Comparison of ENCODE assay signal across 9 cellular contexts in genomic region chr22:26429458-26430238, GRCh38. TPM values are rescaled to one million over a fixed set of nuclear protein-coding genes. Genes with fewer than 3 reads are reported as not detected.
DNase-seq lines count a peak whose midpoint lies in the region; ATAC-seq, FAIRE-seq and TF ChIP-seq lines count a peak whose summit lies in the region.
"Had no signal": no experiment of that assay in that cellular context is flagged by ENCODE, and none has a peak within 500 bp of the region (broad histone marks: within the 10 kb centered on the region; RNA-seq: fewer than 3 reads in every experiment).

No MANE protein-coding gene starts in this region.

- H3K9me3 Mint-ChIP-seq in memory B cell = no peaks in the 10 kb centered on the region

- POLR2A ChIA-PET in GM12878 (lab: Charles Lee) = interaction anchor here (0.6 to 2.5 kb wide), 5 partner anchors 12 to 244 kb away, joined by 3 to 18 read pairs (median 7); partner anchors contain the start of genes HPS4 and SRRD

- DNase-seq in GM12878 (ENCODE audit: low read depth, low spot score) (no peak), memory B cell (ENCODE audit: low spot score in 2 of 2) (peak in 1 of 2 donors; percentile 18), uterus (peak in 1 of 2 donors; percentile 19), DMS153 (lab: John Stamatoyannopoulos, UW) (no peak)
- DNase-seq in central memory CD4-positive, alpha-beta T cell = no peak

- CTCF ChIA-PET in GM12878 (lab: Yijun Ruan, JAX) = interaction anchor here (0.7 to 3.2 kb wide), 9 partner anchors 12 to 243 kb away, joined by 3 to 26 read pairs (median 5); no protein-coding TSS in a partner anchor

- peak overlapping the region; percentile 18; the same call in 1 of the 2 replicates for H3K9ac ChIP-seq in HUES48 (ENCODE audit: low read depth, low read length)
- peak overlapping the region; percentile 74 for H3K9ac ChIP-seq in GM12878 (ENCODE audit: control insufficient read depth, insufficient read depth, low read length)

- H3K4me3 ChIP-seq in ACC112 (ENCODE audit: low read depth, low read length) (peak overlapping the region; percentile 64), HUES48 (ENCODE audit: low read depth, low read length) (peak overlapping the region; percentile 78), GM12878 (peak overlapping the region; percentile 92), uterus (peak overlapping the region; percentile 39 to 57)

- no peaks in the 10 kb centered on the region for H4K20me1 ChIP-seq in GM12878 (ENCODE audit: control insufficient read depth, insufficient read depth)

- H3K36me3 ChIP-seq in ACC112 (ENCODE audit: insufficient read depth, low read length) (no peaks in the 10 kb centered on the region), HUES48 (ENCODE audit: control insufficient read depth, insufficient read depth, low read length) (peaks cover 10% of the 10 kb centered on the region), GM12878 (ENCODE audit: control insufficient read depth in 2 of 2, insufficient read depth in 2 of 2, low read length in 1 of 2) (peaks cover 0 to 8% of the 10 kb centered on the region in 2 experiments; a peak in 2 of 4 replicates), uterus (no peaks in the 10 kb centered on the region)

- no peaks in the 10 kb centered on the region for H3K36me3 Mint-ChIP-seq in memory B cell

- in situ Hi-C loops in GM12878 (cut with MboI) = no loop called here

- H2AFZ ChIP-seq in ACC112 (ENCODE audit: low read length, unreplicated experiment) (no peak overlapping the region), GM12878 (ENCODE audit: control insufficient read depth, low read depth, low read length) (peak overlapping the region; percentile 43; the same call in 1 of the 2 replicates)

- SMC1A ChIA-PET in GM12878 (lab: Charles Lee; ENCODE audit: uncharacterized antibody, unreplicated experiment) = interaction anchor here (0.7 to 2.6 kb wide), 9 partner anchors 10 to 244 kb away, joined by 3 to 16 read pairs (median 5); no protein-coding TSS in a partner anchor

- peak overlapping the region; percentile 92 for H3K27ac Mint-ChIP-seq in memory B cell

- RAD21 ChIA-PET in GM12878 (lab: Charles Lee; ENCODE audit: unreplicated experiment) = interaction anchor here (1.0 to 2.2 kb wide), 6 partner anchors 11 to 243 kb away, joined by 3 to 10 read pairs (median 6); no protein-coding TSS in a partner anchor

- H3K9me3 ChIP-seq in HUES48 (ENCODE audit: control insufficient read depth, insufficient read depth, low read length) (no peaks in the 10 kb centered on the region), GM12878 (replicated peaks; ENCODE audit: control insufficient read depth, insufficient read depth, low read length) (no peaks in the 10 kb centered on the region), uterus (no peaks in the 10 kb centered on the region)

- BruUV-seq in GM12878 (replicated peaks; lab: Mats Ljungman, UMichigan) = no TSS peak

- intact Hi-C loops in GM12878 (cut with micrococcal nuclease; ENCODE audit: unreplicated experiment) = loop anchor here (5.0 kb wide), 1 partner anchor 53 kb away; the partner anchor contains the start of genes HPS4 and SRRD
- intact Hi-C loops in uterus (cut with DNase I; ENCODE audit: low total_unique reads) = no loop called here

- TF ChIP-seq POLR2A in GM12878 (IDR thresholded peaks at IDR 0.05; ENCODE audit: low read depth, low read length) (no peak), uterus (IDR thresholded peaks at IDR 0.05) (no peak)

- H3K4me3 Mint-ChIP-seq in memory B cell = peak overlapping the region; percentile 97

- ATAC-seq in GM19324 (IDR thresholded peaks at IDR 0.05; ENCODE audit: low FRiP score, unreplicated experiment) = peak; percentile 16
- no peak for ATAC-seq in GM12878
- peak; percentile 1 for ATAC-seq in memory B cell (ENCODE audit: low read depth)

- TF ChIP-seq CTCF in GM12878 (IDR thresholded peaks at IDR 0.05 in 2 of 3, conservative IDR thresholded peaks at IDR 0.05 in 1 of 3; ENCODE audit: control insufficient read depth in 2 of 3, extremely low read depth in 1 of 3, insufficient read depth in 1 of 3, low read depth in 3 of 3, low read length in 3 of 3) = no peak
- TF ChIP-seq CTCF in uterus (IDR thresholded peaks at IDR 0.05) = no peak

- H3K4me2 ChIP-seq in GM12878 (ENCODE audit: control insufficient read depth, insufficient read depth) = peak overlapping the region; percentile 97

- H3K4me1 Mint-ChIP-seq in memory B cell = peaks cover 44% of the 10 kb centered on the region

- WGBS in GM12878 (ENCODE audit: insufficient coverage, insufficient replicate concordance, low lambda C conversion rate, missing lambda C conversion rate) = 0% methylated on average over 14 of the region's 50 CpGs

- H3K27me3 ChIP-seq in ACC112 (ENCODE audit: insufficient read depth, low read length) (peaks cover 11% of the 10 kb centered on the region), HUES48 (ENCODE audit: control insufficient read depth, insufficient read depth, low read length) (peaks cover 21% of the 10 kb centered on the region), GM12878 (replicated peaks in 1 of 2; ENCODE audit: control insufficient read depth in 2 of 2, insufficient read depth in 2 of 2, low read length in 1 of 2) (no peaks in the 10 kb centered on the region), uterus (no peaks in the 10 kb centered on the region)

- no peak overlapping the region for H3K27ac ChIP-seq in ACC112 (ENCODE audit: low read depth, low read length)
- no peak overlapping the region for H3K27ac ChIP-seq in HUES48 (ENCODE audit: low read depth, low read length)
- peak overlapping the region; percentile 41 for H3K27ac ChIP-seq in GM12878 (ENCODE audit: control insufficient read depth, insufficient read depth)
- no peak overlapping the region for H3K27ac ChIP-seq in uterus

- no peak for FAIRE-seq in GM12878 (lab: Jason Lieb, UNC)
- FAIRE-seq: frontal cortex had no signal

- no peak for TF ChIP-seq RAD21 in GM12878 (IDR thresholded peaks at IDR 0.05; ENCODE audit: insufficient read depth, low read depth, low read length)

- no peaks in the 10 kb centered on the region for H3K79me2 ChIP-seq in ACC112 (ENCODE audit: control insufficient read depth, insufficient read depth, low read length, unreplicated experiment)
- peaks cover 27% of the 10 kb centered on the region for H3K79me2 ChIP-seq in GM12878 (ENCODE audit: control insufficient read depth, insufficient read depth, low read length)

- no peak for TF ChIP-seq EP300 in GM12878 (IDR thresholded peaks at IDR 0.05; ENCODE audit: borderline replicate concordance in 1 of 2, control insufficient read depth in 1 of 2, low read depth in 2 of 2, low read length in 2 of 2)

- H3K27me3 Mint-ChIP-seq in memory B cell = no peaks in the 10 kb centered on the region

- peaks cover 4% of the 10 kb centered on the region for H3K4me1 ChIP-seq in ACC112 (ENCODE audit: control insufficient read depth, insufficient read depth, low read length, unreplicated experiment)
- peaks cover 9% of the 10 kb centered on the region; the same call in 1 of the 2 replicates for H3K4me1 ChIP-seq in HUES48 (ENCODE audit: control insufficient read depth, insufficient read depth, low read length)
- peaks cover 36% of the 10 kb centered on the region for H3K4me1 ChIP-seq in GM12878 (ENCODE audit: control insufficient read depth, insufficient read depth, low read length)
- no peaks in the 10 kb centered on the region for H3K4me1 ChIP-seq in uterus

RNA-seq across cellular contexts. Expression of gene ASPHD2, which starts 0.6 kb away (rescaled TPM):
- 8.5 and 10.4 TPM in 2 replicates for total RNA-seq in GM12878 (2013; cell fraction: nucleolus; rRNA removed)
- total RNA-seq in GM12878 (2014; rRNA removed) = 10.4 and 10.8 TPM in 2 replicates
- 5.0 and 5.3 TPM in 2 replicates for total RNA-seq in GM12878 (2014; rRNA removed; fragmentation: Illumina TruSeq; extraction: Trizol)
- 10.6 TPM in 2 replicates for total RNA-seq in GM12878 (2021)
- 2.3 TPM for polyA plus RNA-seq in GM12878 (2011; ENCODE audit: low read depth)
- polyA plus RNA-seq in GM12878 (2011; rRNA removed) = 6.2 and 7.7 TPM in 2 replicates
- polyA plus RNA-seq in GM12878 (2011; cell fraction: cytosol; rRNA removed) = 7.7 and 8.5 TPM in 2 replicates
- 6.9 and 7.5 TPM in 2 replicates for polyA plus RNA-seq in GM12878 (2011; cell fraction: nucleus; rRNA removed)
- 3.4 and 4.4 TPM in 2 replicates for polyA plus RNA-seq in GM12878 (2012)
- polyA plus RNA-seq in GM12878 (2014; fragmentation: Illumina TruSeq; extraction: Trizol) = 3.5 and 5.1 TPM in 2 replicates
- 1 to 10 TPM; 1.6 to 2.3 TPM for polyA plus RNA-seq in GM12878 (2014; fragmentation: Nextera tagmentation; extraction: Ambion mirVana)
- polyA plus RNA-seq in GM12878 (2014; rRNA removed) = 9.0 TPM in 2 replicates
- 1 to 10 TPM; 1.6 to 3.2 TPM for polyA plus RNA-seq in GM12878 (2016; fragmentation: Nextera tagmentation; extraction: Ambion mirVana)
- polyA minus RNA-seq in GM12878 (2011; rRNA and poly(A)+ RNA removed) = 10.2 and 15.7 TPM in 2 replicates
- polyA minus RNA-seq in GM12878 (2011; cell fraction: cytosol; rRNA and poly(A)+ RNA removed) = 3.7 and 5.5 TPM in 2 replicates
- 4.5 and 6.3 TPM in 2 replicates for polyA minus RNA-seq in GM12878 (2011; cell fraction: nucleus; rRNA and poly(A)+ RNA removed)
- 1 to 10 TPM in 1 of 4 donors, under 1 TPM in 1, not detected in 2; 0.83 to 1.8 TPM for total RNA-seq in uterus

RNA-seq across cellular contexts. Expression of gene HPS4, which starts 53.9 kb away (rescaled TPM):
- 182 and 200 TPM in 2 replicates for total RNA-seq in GM12878 (2013; cell fraction: nucleolus; rRNA removed)
- total RNA-seq in GM12878 (2014; rRNA removed) = 36.7 and 38.5 TPM in 2 replicates
- total RNA-seq in GM12878 (2014; rRNA removed; fragmentation: Illumina TruSeq; extraction: Trizol) = 24.2 and 25.7 TPM in 2 replicates
- 34.2 and 35.2 TPM in 2 replicates for total RNA-seq in GM12878 (2021)
- polyA plus RNA-seq in GM12878 (2011; ENCODE audit: low read depth) = 19.5 TPM
- polyA plus RNA-seq in GM12878 (2011; rRNA removed) = 36.5 and 52.5 TPM in 2 replicates
- 35.8 and 37.7 TPM in 2 replicates for polyA plus RNA-seq in GM12878 (2011; cell fraction: cytosol; rRNA removed)
- 119 and 130 TPM in 2 replicates for polyA plus RNA-seq in GM12878 (2011; cell fraction: nucleus; rRNA removed)
- polyA plus RNA-seq in GM12878 (2012) = 26.4 and 30.0 TPM in 2 replicates
- 27.3 and 31.1 TPM in 2 replicates for polyA plus RNA-seq in GM12878 (2014; fragmentation: Illumina TruSeq; extraction: Trizol)
- 10 to 100 TPM; 11.7 to 12.3 TPM for polyA plus RNA-seq in GM12878 (2014; fragmentation: Nextera tagmentation; extraction: Ambion mirVana)
- 32.4 and 34.4 TPM in 2 replicates for polyA plus RNA-seq in GM12878 (2014; rRNA removed)
- polyA plus RNA-seq in GM12878 (2016; fragmentation: Nextera tagmentation; extraction: Ambion mirVana) = 10 to 100 TPM; 28.7 to 30.5 TPM
- polyA minus RNA-seq in GM12878 (2011; rRNA and poly(A)+ RNA removed) = 40.2 and 41.4 TPM in 2 replicates
- 14.2 and 15.0 TPM in 2 replicates for polyA minus RNA-seq in GM12878 (2011; cell fraction: cytosol; rRNA and poly(A)+ RNA removed)
- polyA minus RNA-seq in GM12878 (2011; cell fraction: nucleus; rRNA and poly(A)+ RNA removed) = 43.3 and 49.2 TPM in 2 replicates
- 10 to 100 TPM; 23.5 to 65.6 (median 43.5) TPM for total RNA-seq in uterus

RNA-seq across cellular contexts. Expression of gene SRRD, which starts 54.0 kb away (rescaled TPM):
- 14.9 and 17.6 TPM in 2 replicates for total RNA-seq in GM12878 (2013; cell fraction: nucleolus; rRNA removed)
- total RNA-seq in GM12878 (2014; rRNA removed) (17.2 and 17.7 TPM in 2 replicates), GM12878 (2014; rRNA removed; fragmentation: Illumina TruSeq; extraction: Trizol) (21.2 and 26.4 TPM in 2 replicates), GM12878 (2021) (27.5 and 32.9 TPM in 2 replicates), uterus (10 to 100 TPM in 2 of 4 donors, 1 to 10 TPM in 2; 5.3 to 20.1 (median 13.9) TPM)
- polyA plus RNA-seq in GM12878 (2011; ENCODE audit: low read depth) = 9.4 TPM
- polyA plus RNA-seq in GM12878 (2011; rRNA removed) (50.5 and 55.9 TPM in 2 replicates), GM12878 (2014; fragmentation: Illumina TruSeq; extraction: Trizol) (31.5 and 41.6 TPM in 2 replicates), GM12878 (2014; fragmentation: Nextera tagmentation; extraction: Ambion mirVana) (10 to 100 TPM in 1 of 2 experiments, 1 to 10 TPM in 1; 4.1 to 15.4 TPM), GM12878 (2014; rRNA removed) (22.3 and 27.4 TPM in 2 replicates), GM12878 (2016; fragmentation: Nextera tagmentation; extraction: Ambion mirVana) (10 to 100 TPM; 42.9 to 50.6 TPM)
- 20.4 and 32.3 TPM in 2 replicates for polyA plus RNA-seq in GM12878 (2011; cell fraction: cytosol; rRNA removed)
- 16.9 and 17.7 TPM in 2 replicates for polyA plus RNA-seq in GM12878 (2011; cell fraction: nucleus; rRNA removed)
- polyA plus RNA-seq in GM12878 (2012) = 9.4 and 18.9 TPM in 2 replicates
- polyA minus RNA-seq in GM12878 (2011; rRNA and poly(A)+ RNA removed) = 30.7 and 36.9 TPM in 2 replicates
- polyA minus RNA-seq in GM12878 (2011; cell fraction: cytosol; rRNA and poly(A)+ RNA removed) = 7.6 and 9.1 TPM in 2 replicates
- 4.8 and 7.7 TPM in 2 replicates for polyA minus RNA-seq in GM12878 (2011; cell fraction: nucleus; rRNA and poly(A)+ RNA removed)
